In the genomic region with DNA sequence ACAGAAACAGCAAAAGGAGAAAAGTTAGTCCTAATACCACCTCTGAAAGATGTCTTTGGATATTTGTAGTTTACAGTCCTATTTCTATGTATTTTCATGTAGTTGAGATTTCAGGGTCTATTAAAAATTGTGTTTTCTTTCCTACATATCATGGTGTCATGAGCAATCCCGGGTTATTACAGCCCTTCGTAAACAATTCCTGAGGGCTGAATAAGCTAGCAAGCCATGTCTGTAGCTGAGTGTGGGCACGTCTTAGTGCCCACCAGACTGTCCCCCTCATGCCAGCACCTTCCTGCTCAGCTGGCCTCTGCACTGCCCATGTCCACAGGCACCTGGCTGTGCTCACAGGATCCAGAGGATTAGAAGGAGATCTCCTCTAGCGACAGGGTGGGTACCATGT, we compare ENCODE assay signal across 23 cellular contexts.
"Had no signal": no experiment of that assay in that cellular context is flagged by ENCODE, and none has a peak within 500 bp of the region (broad histone marks: within the 10 kb centered on the region; RNA-seq: fewer than 3 reads in every experiment).

No MANE protein-coding gene starts in this region.

- H3K36me3 ChIP-seq: neural progenitor cell, prostate gland, uterus had no signal

- H3K4me1 ChIP-seq: parathyroid adenoma, prostate gland, upper lobe of left lung, uterus had no signal

- ATAC-seq: mucosa of descending colon, sciatic nerve had no signal

- H3K9ac ChIP-seq: neural progenitor cell, parathyroid adenoma had no signal

- H3K27ac ChIP-seq: neural progenitor cell, parathyroid adenoma, prostate gland, upper lobe of left lung, uterus had no signal

- H3K9me3 ChIP-seq: heart right ventricle, mucosa of descending colon, prostate gland, stomach, upper lobe of left lung, uterus had no signal

- H2AFZ ChIP-seq: neural progenitor cell, parathyroid adenoma had no signal

- H3K27me3 ChIP-seq: heart right ventricle, neural progenitor cell, stomach, upper lobe of left lung, uterus had no signal

- H3K4me3 ChIP-seq: coronary artery, heart right ventricle, mucosa of descending colon, neural progenitor cell, prostate gland, skin epidermis, stomach, upper lobe of left lung, uterus had no signal

- DNase-seq: effector CD4-positive, alpha-beta T cell; endodermal cell; erythroblast; heart right ventricle; hypothalamus; kidney glomerular epithelial cell; mammary epithelial cell; mucosa of descending colon; natural killer cell; nucleus accumbens; retina; stimulated activated CD4-positive, alpha-beta T cell treated with anti-CD3 and anti-CD28 coated beads, Interleukin-12 subunit alpha, Interleukin-12 subunit beta, amount 100 ng/mL, for 4 hours; stimulated activated naive CD4-positive, alpha-beta T cell; stomach; substantia nigra; upper lobe of left lung; uterus had no signal
